ENCODE assay signal across 8 cellular contexts in the genomic region with DNA sequence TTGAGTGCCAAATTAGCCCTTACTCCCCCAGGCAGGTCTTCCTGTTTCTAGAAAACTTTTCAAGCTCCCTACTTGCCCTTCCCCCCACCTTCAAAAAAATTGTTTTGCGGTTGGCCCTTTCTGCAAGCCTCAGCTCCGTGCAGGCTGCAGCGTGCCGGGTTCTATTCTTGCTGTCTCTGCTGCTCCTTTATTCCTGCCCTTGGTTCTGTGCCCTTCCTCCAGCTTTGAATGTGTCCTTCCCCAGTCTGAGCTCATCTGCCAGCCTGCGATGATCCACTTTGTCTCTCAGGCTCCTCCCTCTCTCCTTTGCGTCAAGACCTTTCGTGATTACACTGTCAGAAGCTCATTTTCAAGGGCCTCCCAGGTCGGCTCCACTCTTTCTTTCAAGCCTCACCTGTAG.
DNase-seq lines count a peak whose midpoint lies in the region; ATAC-seq, FAIRE-seq and TF ChIP-seq lines count a peak whose summit lies in the region.

No MANE protein-coding gene starts in this region.

- ATAC-seq in Right ventricle myocardium inferior = peak; percentile 38

- no peak overlapping the region for H3K4me3 ChIP-seq in thyroid gland (replicated peaks in 1 of 3)
- no peak overlapping the region for H3K4me3 ChIP-seq in prostate gland

- H3K36me3 ChIP-seq in thyroid gland (no peaks in the 10 kb centered on the region), prostate gland (no peaks in the 10 kb centered on the region)

- TF ChIP-seq POLR2A in thyroid gland (IDR thresholded peaks at IDR 0.05) (no peak), H54 (IDR thresholded peaks at IDR 0.05; ENCODE audit: low read depth, low read length) (no peak), prostate gland (IDR thresholded peaks at IDR 0.05) (no peak)

- H3K27ac ChIP-seq in thyroid gland (peak overlapping the region in 2 of 3 donors; percentile 29 to 85), prostate gland (no peak overlapping the region)

- intact Hi-C loops in Right ventricle myocardium inferior (cut with DNase I) = no loop called here
- intact Hi-C loops in cardiac septum (cut with DNase I) = no loop called here
- intact Hi-C loops in thyroid gland (cut with DNase I) = no loop called here
- intact Hi-C loops in prostate gland (cut with DNase I) = no loop called here

- no peak for DNase-seq in Right ventricle myocardium inferior (ENCODE audit: missing footprints)
- no peak for DNase-seq in cardiac septum (ENCODE audit: low spot score)
- DNase-seq in activated CD4-positive, alpha-beta T cell treated with anti-CD3 and anti-CD28 coated beads, Interleukin-2, amount 50 U/mL, for 48 hours = peak; percentile 46 to 63
- peak; percentile 48 for DNase-seq in hepatic stellate cell (ENCODE audit: low spot score)
- no peak for DNase-seq in thyroid gland
- DNase-seq in H54 (ENCODE audit: insufficient read length, low spot score) = no peak
- no peak for DNase-seq in prostate gland (ENCODE audit: low spot score)
- DNase-seq in GM19240 (ENCODE audit: insufficient read length, low spot score) = no peak

- no peaks in the 10 kb centered on the region for H3K27me3 ChIP-seq in thyroid gland
- H3K27me3 ChIP-seq in prostate gland (replicated peaks; ENCODE audit: insufficient read depth) = no peaks in the 10 kb centered on the region

- H3K4me1 ChIP-seq in thyroid gland (peaks cover 35 to 50% of the 10 kb centered on the region in 2 donors), prostate gland (replicated peaks) (no peaks in the 10 kb centered on the region)

- no peaks in the 10 kb centered on the region for H3K9me3 ChIP-seq in thyroid gland
- no peaks in the 10 kb centered on the region for H3K9me3 ChIP-seq in prostate gland

- no peak for TF ChIP-seq CTCF in thyroid gland (IDR thresholded peaks at IDR 0.05)
- no peak for TF ChIP-seq CTCF in prostate gland (IDR thresholded peaks at IDR 0.05)

- no peak for FAIRE-seq in H54 (lab: Jason Lieb, UNC)

- WGBS in thyroid gland, 2 donors = 72 to 80% methylated on average over 8 of the region's 8 CpGs
- 37% methylated on average over 8 of the region's 8 CpGs for WGBS in prostate gland

Comparison
In these comparisons a context has a peak if more than half of its experiments do, and no peak if none do; other contexts are left out.
1. DNase-seq: peak in activated CD4-positive, alpha-beta T cell treated with anti-CD3 and anti-CD28 coated beads, Interleukin-2, amount 50 U/mL, for 48 hours (2 of 2) and hepatic stellate cell (single experiment); none in Right ventricle myocardium inferior (single experiment), cardiac septum (single experiment), thyroid gland (0 of 2), H54 (single experiment), prostate gland (single experiment) and GM19240 (single experiment).
2. H3K27ac ChIP-seq: peak in thyroid gland (2 of 3); none in prostate gland (0 of 2).